8 cellular contexts compared by ENCODE assay signal in genomic region chr5:96687812-96688453, GRCh38. TPM values are rescaled to one million over a fixed set of nuclear protein-coding genes. Genes with fewer than 3 reads are reported as not detected.
DNase-seq lines count a peak whose midpoint lies in the region; ATAC-seq and TF ChIP-seq lines count a peak whose summit lies in the region.

No MANE protein-coding gene starts in this region.

- no peaks in the 10 kb centered on the region for H3K9me3 ChIP-seq in adrenal gland (replicated peaks in 1 of 3)
- no peaks in the 10 kb centered on the region for H3K9me3 ChIP-seq in thoracic aorta

- POLR2A ChIA-PET in AG04449 (lab: Yijun Ruan, JAX), result no interaction called here

- intact Hi-C loops in adrenal gland (cut with DNase I), result loop anchor here in 1 of 2 donors (10.0 kb wide), 1 partner anchor 73 kb away; no protein-coding TSS in a partner anchor

- DNase-seq in AG04449 (ENCODE audit: low read depth, low spot score), result no peak
- peak; percentile 39 for DNase-seq in NCI-H1694 (lab: John Stamatoyannopoulos, UW)
- no peak for DNase-seq in adrenal gland
- peak; percentile 29 for DNase-seq in iPS-NIHi11 (ENCODE audit: low spot score)
- no peak for DNase-seq in thoracic aorta (ENCODE audit: low spot score)
- no peak for DNase-seq in GOT3 (lab: John Stamatoyannopoulos, UW)

- TF ChIP-seq POLR2A in adrenal gland (IDR thresholded peaks at IDR 0.05), result no peak

- H3K27me3 ChIP-seq in adrenal gland (no peaks in the 10 kb centered on the region), thoracic aorta (replicated peaks; ENCODE audit: insufficient read depth) (no peaks in the 10 kb centered on the region)

- H3K4me3 ChIP-seq in AG04449 (ENCODE audit: low read depth, low read length) (no peak overlapping the region), GM12875 (ENCODE audit: low read depth, low read length) (no peak overlapping the region), adrenal gland (peak overlapping the region in 1 of 4 donors; percentile 18), thoracic aorta (peak overlapping the region; percentile 18)

- H3K36me3 ChIP-seq in adrenal gland (replicated peaks in 1 of 2) (no peaks in the 10 kb centered on the region), thoracic aorta (peaks cover 12% of the 10 kb centered on the region)

- peak; percentile 45 for TF ChIP-seq CTCF in AG04449 (IDR thresholded peaks at IDR 0.05; ENCODE audit: insufficient read depth, low read length, missing control alignments)
- TF ChIP-seq CTCF in GM12875 (IDR thresholded peaks at IDR 0.05; ENCODE audit: borderline replicate concordance, insufficient read depth, low read depth, low read length), result 0 out of 2 replicates have a peak, but pooled peaks have one; percentile 24
- peak; percentile 34 to 80 (median 62) for TF ChIP-seq CTCF in adrenal gland (IDR thresholded peaks at IDR 0.05)
- TF ChIP-seq CTCF in thoracic aorta (IDR thresholded peaks at IDR 0.05), result peak; percentile 42

- 38 to 43% (median 38%) methylated on average over 5 of the region's 5 CpGs for WGBS in adrenal gland, 4 donors

- ATAC-seq in HG02759 (IDR thresholded peaks at IDR 0.05; ENCODE audit: unreplicated experiment) (peak; percentile 86), thoracic aorta (ENCODE audit: insufficient number of reproducible peaks, low FRiP score, low read depth) (no peak)

- H3K4me1 ChIP-seq in adrenal gland (replicated peaks in 1 of 2) (no peaks in the 10 kb centered on the region), thoracic aorta (ENCODE audit: control insufficient read depth in 1 of 2, low read depth in 2 of 2) (peaks cover 26 to 48% of the 10 kb centered on the region in 2 donors)

- CTCF ChIA-PET in AG04449 (lab: Yijun Ruan, JAX), result interaction anchor here (0.8 to 6.8 kb wide), 21 partner anchors 10 to 344 kb away, joined by 3 to 103 read pairs (median 4); partner anchors contain the start of gene CAST

- H3K27ac ChIP-seq in adrenal gland (peak overlapping the region in 1 of 5 donors; percentile 31), thoracic aorta (no peak overlapping the region)

RNA-seq across cellular contexts. Expression of gene CAST, which starts 25.8 kb away (rescaled TPM):
- total RNA-seq in adrenal gland (100 to 1,000 TPM; 130 to 229 (median 185) TPM), thoracic aorta (100 to 1,000 TPM; 175 to 347 TPM)
- 100 to 1,000 TPM in 1 of 3 donors, 10 to 100 TPM in 2; 54.3 to 329 (median 81.6) TPM for polyA plus RNA-seq in adrenal gland

Comparison
In these comparisons a context has a peak if more than half of its experiments do, and no peak if none do; other contexts are left out.
1. DNase-seq: peak in NCI-H1694 (single experiment) and iPS-NIHi11 (single experiment); none in AG04449 (single experiment), adrenal gland (0 of 7), thoracic aorta (single experiment) and GOT3 (single experiment).
2. Peak in every context shown above with its lines, with median percentiles within 50 percentile points of each other: CTCF ChIP-seq.